In the genomic region with DNA sequence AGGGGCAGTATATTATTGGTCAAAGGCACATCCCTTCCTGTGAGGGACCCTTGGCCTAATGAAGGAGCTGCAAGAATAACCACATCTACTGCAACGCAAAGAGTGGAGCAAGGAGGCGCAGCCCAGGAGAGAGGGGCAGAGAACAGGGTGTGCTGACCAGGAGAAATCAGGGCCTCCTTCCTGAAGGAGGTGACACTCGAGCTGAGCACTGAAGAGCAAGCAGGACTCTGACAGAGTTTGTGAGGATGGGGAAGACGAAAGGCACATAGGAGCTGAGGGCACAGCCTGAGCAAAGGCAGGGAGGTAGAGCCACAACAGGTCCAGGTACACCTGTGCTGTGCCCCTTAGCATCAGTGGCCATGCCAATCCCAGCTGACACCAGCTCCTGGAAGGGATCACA, we compare ENCODE assay signal across 20 cellular contexts.
"Had no signal": no experiment of that assay in that cellular context is flagged by ENCODE, and none has a peak within 500 bp of the region (broad histone marks: within the 10 kb centered on the region; RNA-seq: fewer than 3 reads in every experiment).

No MANE protein-coding gene starts in this region.

- H3K27ac Mint-ChIP-seq: natural killer cell treated with Interleukin-12 subunit alpha and Interleukin-12 subunit beta and Interleukin-15 and Interleukin-18, amount 100 ng/mL, for 72 hours had no signal

- H3K9me3 ChIP-seq: heart left ventricle, left ventricle myocardium inferior, neutrophil, right atrium auricular region, suprapubic skin, tibial artery had no signal

- H3K27ac ChIP-seq: left ventricle myocardium inferior, neutrophil, right atrium auricular region, suprapubic skin, tibial artery had no signal

- H3K9me3 Mint-ChIP-seq: central memory CD8-positive, alpha-beta T cell; natural killer cell treated with Interleukin-12 subunit alpha and Interleukin-12 subunit beta and Interleukin-15 and Interleukin-18, amount 100 ng/mL, for 72 hours had no signal

- H3K4me3 Mint-ChIP-seq: central memory CD8-positive, alpha-beta T cell; natural killer cell treated with Interleukin-12 subunit alpha and Interleukin-12 subunit beta and Interleukin-15 and Interleukin-18, amount 100 ng/mL, for 72 hours had no signal

- ATAC-seq: heart left ventricle; natural killer cell treated with Interleukin-12 subunit alpha and Interleukin-12 subunit beta and Interleukin-15 and Interleukin-18, amount 100 ng/mL, for 72 hours; stimulated activated naive CD8-positive, alpha-beta T cell treated with anti-CD3 and anti-CD28 coated beads, Interleukin-15, Interleukin-2, amounts not matched to agents 100 U/mL and 50 U/mL, for 24 hours had no signal

- H3K27me3 Mint-ChIP-seq: central memory CD8-positive, alpha-beta T cell had no signal

- H3K4me1 ChIP-seq: tibial artery had no signal

- H3K27me3 ChIP-seq: dorsolateral prefrontal cortex, heart left ventricle, right atrium auricular region had no signal

- H3K4me3 ChIP-seq: dorsolateral prefrontal cortex, heart left ventricle, left ventricle myocardium inferior, lung, right atrium auricular region, smooth muscle cell, suprapubic skin, tibial artery had no signal

- H3K36me3 Mint-ChIP-seq: natural killer cell treated with Interleukin-12 subunit alpha and Interleukin-12 subunit beta and Interleukin-15 and Interleukin-18, amount 100 ng/mL, for 72 hours had no signal

- H3K36me3 ChIP-seq: heart left ventricle, left ventricle myocardium inferior, neutrophil, right atrium auricular region, suprapubic skin, tibial artery had no signal

- DNase-seq: cortex of kidney; dorsolateral prefrontal cortex; effector CD8-positive, alpha-beta T cell; foreskin melanocyte; heart left ventricle; hypothalamus; left ventricle myocardium inferior; mesenchymal stem cell; midbrain; posterior cingulate gyrus; stimulated activated CD4-positive, alpha-beta T cell treated with anti-CD3 and anti-CD28 coated beads, Interleukin-2, amount 100 ng/mL, for 48 hours; stimulated activated naive CD8-positive, alpha-beta T cell treated with anti-CD3 and anti-CD28 coated beads, Interleukin-15, Interleukin-2, amounts not matched to agents 100 U/mL and 50 U/mL, for 24 hours; tibial artery had no signal
